ENCODE assay signal across 18 cellular contexts in genomic region chr18:7158201-7158600, GRCh38. TPM values are rescaled to one million over a fixed set of nuclear protein-coding genes. Genes with fewer than 3 reads are reported as not detected.
DNase-seq lines count a peak whose midpoint lies in the region; ATAC-seq, FAIRE-seq and TF ChIP-seq lines count a peak whose summit lies in the region.
"Had no signal": no experiment of that assay in that cellular context is flagged by ENCODE, and none has a peak within 500 bp of the region (broad histone marks: within the 10 kb centered on the region; RNA-seq: fewer than 3 reads in every experiment).

No MANE protein-coding gene starts in this region.

- peak; percentile 100 for FAIRE-seq in urothelium cell line (lab: Jason Lieb, UNC)

- DNase-seq in MCF 10A (ENCODE audit: unreplicated experiment) (peak; percentile 33), breast epithelium (ENCODE audit: low spot score in 2 of 2) (no peak), amniotic stem cell (lab: John Stamatoyannopoulos, UW) (peak; percentile 17), hepatocyte (ENCODE audit: low spot score) (peak; percentile 59), urothelium cell line (ENCODE audit: low spot score) (peak; percentile 94), thyroid gland (no peak)
- DNase-seq: anterior cingulate cortex; DMS153; effector memory CD4-positive, alpha-beta T cell; heart left ventricle; left ventricle myocardium inferior; NCI-H2081 treated with DMSO at 0.1 percent for 48 hours had no signal

- H3K27ac ChIP-seq in breast epithelium: no peak overlapping the region
- H3K27ac ChIP-seq in hepatocyte: peak overlapping the region; percentile 62
- no peak overlapping the region for H3K27ac ChIP-seq in thyroid gland
- H3K27ac ChIP-seq: 22Rv1, heart left ventricle, KMS-11, left ventricle myocardium inferior, tibial nerve had no signal

- H3K36me3 ChIP-seq in breast epithelium: no peaks in the 10 kb centered on the region
- H3K36me3 ChIP-seq in hepatocyte (replicated peaks; ENCODE audit: insufficient read depth, low read depth): no peaks in the 10 kb centered on the region
- H3K36me3 ChIP-seq in thyroid gland: no peaks in the 10 kb centered on the region
- H3K36me3 ChIP-seq: heart left ventricle, left ventricle myocardium inferior, tibial nerve had no signal

- WGBS in hepatocyte (ENCODE audit: low lambda C conversion rate, missing lambda C conversion rate): 45% methylated on average over 11 of the region's 11 CpGs
- WGBS in thyroid gland, 2 donors: 80 to 85% methylated on average over 11 of the region's 11 CpGs

- no peak overlapping the region for H3K4me3 ChIP-seq in breast epithelium
- H3K4me3 ChIP-seq in hepatocyte: no peak overlapping the region
- no peak overlapping the region for H3K4me3 ChIP-seq in thyroid gland (replicated peaks in 1 of 3)
- H3K4me3 ChIP-seq: heart left ventricle, left ventricle myocardium inferior, tibial nerve had no signal

- no peaks in the 10 kb centered on the region for H4K20me1 ChIP-seq in hepatocyte (ENCODE audit: insufficient read depth, poor library complexity, severe bottlenecking)

- TF ChIP-seq POLR2A in breast epithelium (IDR thresholded peaks at IDR 0.05) (no peak), GM18505 (IDR thresholded peaks at IDR 0.05; ENCODE audit: borderline replicate concordance, extremely low read depth, insufficient read depth, insufficient read length) (no peak), thyroid gland (IDR thresholded peaks at IDR 0.05) (no peak)

- H3K4me1 ChIP-seq in breast epithelium (no peaks in the 10 kb centered on the region), hepatocyte (ENCODE audit: insufficient read depth) (peaks cover 8% of the 10 kb centered on the region), thyroid gland (no peaks in the 10 kb centered on the region)
- H3K4me1 ChIP-seq: heart left ventricle, left ventricle myocardium inferior, tibial nerve had no signal

- H2AFZ ChIP-seq in hepatocyte: no peak overlapping the region

- no TSS peak for BruUV-seq in MCF 10A (replicated peaks; lab: Mats Ljungman, UMichigan)

- no peak overlapping the region for H3K4me3 Mint-ChIP-seq in MCF 10A (ENCODE audit: unreplicated experiment)
- H3K4me3 Mint-ChIP-seq: nephron had no signal

- no peak overlapping the region for H3K27ac Mint-ChIP-seq in MCF 10A (ENCODE audit: low read depth, unreplicated experiment)
- H3K27ac Mint-ChIP-seq: nephron had no signal

- ATAC-seq in GM18505 (IDR thresholded peaks at IDR 0.05; ENCODE audit: unreplicated experiment) (no peak), HG02885 (IDR thresholded peaks at IDR 0.05; ENCODE audit: poor library complexity, unreplicated experiment) (no peak)
- ATAC-seq: heart left ventricle had no signal

- peaks cover 5% of the 10 kb centered on the region for H3K4me1 Mint-ChIP-seq in MCF 10A (ENCODE audit: insufficient read depth, unreplicated experiment)
- H3K4me1 Mint-ChIP-seq: nephron had no signal

- CTCF ChIA-PET in MCF 10A (lab: Yijun Ruan, JAX): interaction anchor here (0.7 to 1.4 kb wide), 3 partner anchors 16 to 19 kb away, joined by 3 to 10 read pairs (median 4); no protein-coding TSS in a partner anchor

- H3K9me2 ChIP-seq in hepatocyte (replicated peaks; ENCODE audit: insufficient read depth): no peaks in the 10 kb centered on the region

- H3K27me3 Mint-ChIP-seq in MCF 10A (ENCODE audit: insufficient read depth, unreplicated experiment): no peaks in the 10 kb centered on the region

- no peaks in the 10 kb centered on the region for H3K9me3 Mint-ChIP-seq in MCF 10A (ENCODE audit: unreplicated experiment)
- H3K9me3 Mint-ChIP-seq: nephron had no signal

- intact Hi-C loops in MCF 10A (cut with micrococcal nuclease) (no loop called here), breast epithelium (cut with DNase I; ENCODE audit: low total_unique reads) (no loop called here), thyroid gland (cut with DNase I) (no loop called here)

- no peaks in the 10 kb centered on the region for H3K9me3 ChIP-seq in breast epithelium
- no peaks in the 10 kb centered on the region for H3K9me3 ChIP-seq in hepatocyte (ENCODE audit: low read depth)
- no peaks in the 10 kb centered on the region for H3K9me3 ChIP-seq in thyroid gland
- H3K9me3 ChIP-seq: heart left ventricle, left ventricle myocardium inferior, tibial nerve had no signal

- POLR2A ChIA-PET in MCF 10A (lab: Yijun Ruan, JAX): interaction anchor here (0.8 kb wide), 1 partner anchor 68 kb away, joined by 3 read pairs; no protein-coding TSS in a partner anchor

- no peaks in the 10 kb centered on the region for H3K36me3 Mint-ChIP-seq in MCF 10A (ENCODE audit: insufficient read depth, unreplicated experiment)

- H3K4me2 ChIP-seq in hepatocyte: peak overlapping the region; percentile 63
- H3K4me2 ChIP-seq: KMS-11 had no signal

- H3K79me2 ChIP-seq in hepatocyte: no peaks in the 10 kb centered on the region

- TF ChIP-seq CTCF in MCF 10A (IDR thresholded peaks at IDR 0.05; ENCODE audit: unreplicated experiment) (no peak), breast epithelium (IDR thresholded peaks at IDR 0.05) (no peak), hepatocyte (IDR thresholded peaks at IDR 0.05; ENCODE audit: poor library complexity) (no peak), thyroid gland (IDR thresholded peaks at IDR 0.05) (no peak)

- no peaks in the 10 kb centered on the region for H3K27me3 ChIP-seq in breast epithelium
- no peaks in the 10 kb centered on the region for H3K27me3 ChIP-seq in hepatocyte
- no peaks in the 10 kb centered on the region for H3K27me3 ChIP-seq in thyroid gland
- H3K27me3 ChIP-seq: tibial nerve had no signal

RNA-seq across cellular contexts. Expression of gene LAMA1, which starts 40.6 kb away (rescaled TPM):
- total RNA-seq in MCF 10A (2022) (9.6 and 11.3 TPM in 2 replicates), breast epithelium (10 to 100 TPM in 2 of 3 donors, under 1 TPM in 1; 0.48 to 14.7 (median 10.2) TPM), hepatocyte (50.3 and 52.7 TPM in 2 replicates), thyroid gland (10 to 100 TPM in 3 of 4 donors, 1 to 10 TPM in 1; 4.2 to 20.7 (median 15.2) TPM)
- polyA plus RNA-seq in hepatocyte: 27.7 and 29.0 TPM in 2 replicates
- total RNA-seq: left ventricle myocardium inferior had no signal

Comparison
In these comparisons a context has a peak if more than half of its experiments do, and no peak if none do; other contexts are left out.
1. DNase-seq: peak in MCF 10A (single experiment), amniotic stem cell (single experiment), hepatocyte (single experiment) and urothelium cell line (single experiment); none in breast epithelium (0 of 2) and thyroid gland (0 of 2).